19 cellular contexts compared by ENCODE assay signal in genomic region chr13:111402441-111402840, GRCh38.
"Had no signal": no experiment of that assay in that cellular context is flagged by ENCODE, and none has a peak within 500 bp of the region (broad histone marks: within the 10 kb centered on the region; RNA-seq: fewer than 3 reads in every experiment).

No MANE protein-coding gene starts in this region.

- H3K27me3 ChIP-seq: pancreas, uterus had no signal

- H3K4me1 ChIP-seq: left lung, pancreas, prostate gland, suprapubic skin, tibial artery, uterus had no signal

- H3K9me3 ChIP-seq: left lung, pancreas, prostate gland, suprapubic skin, thoracic aorta, tibial artery, uterus had no signal

- DNase-seq: hypothalamus; immature natural killer cell; kidney; left colon; naive thymus-derived CD8-positive, alpha-beta T cell; nucleus accumbens; retina; right cardiac atrium; stimulated activated CD4-positive, alpha-beta T cell treated with anti-CD3 and anti-CD28 coated beads, Interleukin-4, amount 100 ng/mL, for 24 hours; stimulated activated naive CD4-positive, alpha-beta T cell; trophoblast cell; uterus had no signal

- H3K36me3 ChIP-seq: left lung, pancreas, prostate gland, suprapubic skin, thoracic aorta, tibial artery, uterus had no signal

- H3K27ac ChIP-seq: left lung, pancreas, prostate gland, skin epidermis, suprapubic skin, thoracic aorta, tibial artery, uterus had no signal

- H3K4me3 ChIP-seq: left lung, pancreas, prostate gland, skin epidermis, suprapubic skin, thoracic aorta, tibial artery, uterus had no signal
